1 cellular context compared by ENCODE assay signal in the genomic region with DNA sequence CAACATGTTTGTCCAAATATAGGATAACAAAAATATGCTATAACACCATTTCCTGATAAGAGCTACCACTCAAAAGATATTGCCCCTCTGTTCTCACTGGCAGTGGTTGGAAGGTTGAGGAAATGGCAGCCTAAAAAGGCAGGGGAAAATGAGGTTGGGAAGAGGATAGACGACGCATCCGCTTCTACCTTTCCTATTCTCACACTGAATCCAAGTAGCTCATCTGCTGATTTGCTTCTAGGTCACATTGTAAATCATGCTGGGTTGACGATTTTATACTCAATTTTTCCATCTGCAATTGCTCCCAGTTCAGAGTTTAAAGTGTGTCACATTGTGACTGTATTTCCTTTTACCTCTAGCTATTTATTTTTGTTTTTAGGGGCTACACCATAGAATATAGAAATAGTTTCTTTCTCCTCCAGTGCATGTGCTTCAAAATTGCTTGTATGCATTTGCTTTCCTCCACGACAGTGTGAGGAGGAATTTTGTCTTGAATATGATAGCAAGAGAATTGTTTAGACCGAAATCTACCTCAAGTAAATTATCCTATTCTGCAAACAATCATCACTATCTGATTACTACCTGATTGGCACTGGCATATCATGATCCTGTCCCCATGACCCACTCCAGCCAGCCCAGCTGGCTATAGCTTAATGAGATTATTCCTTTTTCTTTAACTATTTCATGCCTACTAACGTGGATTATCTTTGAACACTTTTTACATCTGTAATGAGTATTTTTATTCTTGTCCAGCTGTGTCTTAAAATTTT.
TF ChIP-seq lines count a peak whose summit lies in the region.

No MANE protein-coding gene starts in this region.

TF ChIP-seq in SK-N-SH treated with all-trans-retinoic acid at 6 μM for 48 hours, 23 proteins besides CTCF, POLR2A, EP300 and RAD21 (continued from another document):
- TF ChIP-seq ZNF8 (CRISPR knock-in tag; IDR thresholded peaks at IDR 0.05) (no peak), ZNF70 (CRISPR knock-in tag; IDR thresholded peaks at IDR 0.05) (no peak)
